24 cellular contexts compared by ENCODE assay signal in the genomic region with DNA sequence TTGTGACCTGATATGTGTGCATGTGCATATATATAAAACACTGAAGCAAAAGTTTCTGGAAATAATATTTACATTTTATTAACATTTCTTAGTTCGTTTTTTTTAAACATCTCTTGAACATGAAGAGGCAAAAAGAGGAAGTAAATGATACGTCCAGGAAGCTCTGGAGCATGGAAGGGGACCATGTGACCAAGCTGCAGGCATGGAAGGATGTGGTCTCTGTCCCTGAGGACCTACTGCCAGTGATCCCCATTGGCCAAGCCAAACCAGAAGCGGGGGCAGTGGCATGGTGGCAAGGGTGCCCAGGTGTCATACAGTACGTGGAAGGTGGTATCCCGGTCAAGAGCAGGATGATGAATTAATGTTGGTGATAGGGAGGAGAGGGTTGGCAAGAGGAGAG.
"Had no signal": no experiment of that assay in that cellular context is flagged by ENCODE, and none has a peak within 500 bp of the region (broad histone marks: within the 10 kb centered on the region; RNA-seq: fewer than 3 reads in every experiment).

No MANE protein-coding gene starts in this region.

- H3K4me3 ChIP-seq: ascending aorta, gastrocnemius medialis, left lung, lower lobe of right lung, transverse colon had no signal

- H3K36me3 Mint-ChIP-seq: activated CD8-positive, alpha-beta memory T cell treated with anti-CD3 and anti-CD28 coated beads, Interleukin-2, amount 10 ng/mL, durations not matched to agents 7 days and 5 days; activated naive CD8-positive, alpha-beta T cell treated with anti-CD3 and anti-CD28 coated beads, Interleukin-2, amount 10 ng/mL, durations not matched to agents 7 days and 5 days; naive thymus-derived CD8-positive, alpha-beta T cell; WTC11 had no signal

- H3K4me1 ChIP-seq: ascending aorta, gastrocnemius medialis, left lung, lower lobe of right lung, transverse colon had no signal

- H3K4me3 Mint-ChIP-seq: activated CD4-positive, alpha-beta T cell treated with anti-CD3 and anti-CD28 coated beads, Interleukin-2, amount 10 ng/mL, durations not matched to agents 7 days and 5 days; activated CD8-positive, alpha-beta memory T cell treated with anti-CD3 and anti-CD28 coated beads, Interleukin-2, amount 10 ng/mL, durations not matched to agents 7 days and 5 days; activated CD8-positive, alpha-beta T cell treated with anti-CD3 and anti-CD28 coated beads, Interleukin-2, amount 10 ng/mL, durations not matched to agents 7 days and 5 days; activated naive CD4-positive, alpha-beta T cell treated with anti-CD3 and anti-CD28 coated beads for 36 hours; activated naive CD8-positive, alpha-beta T cell treated with anti-CD3 and anti-CD28 coated beads, Interleukin-2, amount 10 ng/mL, durations not matched to agents 7 days and 5 days; effector memory CD8-positive, alpha-beta T cell; naive thymus-derived CD8-positive, alpha-beta T cell; WTC11 had no signal

- DNase-seq: activated CD4-positive, alpha-beta T cell treated with anti-CD3 and anti-CD28 coated beads for 1 hour; activated CD4-positive, alpha-beta T cell treated with anti-CD3 and anti-CD28 coated beads, Interleukin-2, amount 10 ng/mL, durations not matched to agents 7 days and 5 days; activated CD8-positive, alpha-beta memory T cell treated with anti-CD3 and anti-CD28 coated beads, Interleukin-2, amount 10 ng/mL, durations not matched to agents 7 days and 5 days; activated CD8-positive, alpha-beta T cell treated with anti-CD3 and anti-CD28 coated beads, Interleukin-2, amount 10 ng/mL, durations not matched to agents 7 days and 5 days; activated effector memory CD4-positive, alpha-beta T cell treated with anti-CD3 and anti-CD28 coated beads, Interleukin-2, amount 50 U/mL, for 16 hours; activated naive CD4-positive, alpha-beta T cell treated with anti-CD3 and anti-CD28 coated beads for 36 hours; activated naive CD8-positive, alpha-beta T cell treated with anti-CD3 and anti-CD28 coated beads, Interleukin-2, amount 10 ng/mL, durations not matched to agents 7 days and 5 days; brain microvascular endothelial cell; cortex of kidney; effector memory CD8-positive, alpha-beta T cell; erythroblast; gastrocnemius medialis; glutamatergic neuron; left lung; lower lobe of right lung; mesenchymal stem cell; naive thymus-derived CD8-positive, alpha-beta T cell; right cardiac atrium; stimulated activated CD4-positive, alpha-beta T cell treated with anti-CD3 and anti-CD28 coated beads, Interleukin-15, amount 100 ng/mL, for 24 hours; stimulated activated CD4-positive, alpha-beta T cell treated with anti-CD3 and anti-CD28 coated beads, Interleukin-2, amount 100 ng/mL, for 24 hours; stimulated activated naive CD4-positive, alpha-beta T cell; transverse colon had no signal

- H3K36me3 ChIP-seq: ascending aorta, brain microvascular endothelial cell, gastrocnemius medialis, left lung, lower lobe of right lung, transverse colon had no signal

- H3K27me3 ChIP-seq: ascending aorta, brain microvascular endothelial cell, gastrocnemius medialis, left lung, transverse colon had no signal

- H3K27ac ChIP-seq: ascending aorta, brain microvascular endothelial cell, gastrocnemius medialis, left lung, lower lobe of right lung, transverse colon had no signal

- H3K4me1 Mint-ChIP-seq: activated CD4-positive, alpha-beta T cell treated with anti-CD3 and anti-CD28 coated beads, Interleukin-2, amount 10 ng/mL, durations not matched to agents 7 days and 5 days; activated CD8-positive, alpha-beta memory T cell treated with anti-CD3 and anti-CD28 coated beads, Interleukin-2, amount 10 ng/mL, durations not matched to agents 7 days and 5 days; activated naive CD8-positive, alpha-beta T cell treated with anti-CD3 and anti-CD28 coated beads, Interleukin-2, amount 10 ng/mL, durations not matched to agents 7 days and 5 days; naive thymus-derived CD8-positive, alpha-beta T cell had no signal

- H3K27ac Mint-ChIP-seq: activated CD4-positive, alpha-beta T cell treated with anti-CD3 and anti-CD28 coated beads, Interleukin-2, amount 10 ng/mL, durations not matched to agents 7 days and 5 days; activated CD8-positive, alpha-beta memory T cell treated with anti-CD3 and anti-CD28 coated beads, Interleukin-2, amount 10 ng/mL, durations not matched to agents 7 days and 5 days; activated CD8-positive, alpha-beta T cell treated with anti-CD3 and anti-CD28 coated beads, Interleukin-2, amount 10 ng/mL, durations not matched to agents 7 days and 5 days; activated naive CD4-positive, alpha-beta T cell treated with anti-CD3 and anti-CD28 coated beads for 36 hours; activated naive CD8-positive, alpha-beta T cell treated with anti-CD3 and anti-CD28 coated beads, Interleukin-2, amount 10 ng/mL, durations not matched to agents 7 days and 5 days; effector memory CD8-positive, alpha-beta T cell; naive thymus-derived CD8-positive, alpha-beta T cell; WTC11 had no signal

- H3K9me3 ChIP-seq: ascending aorta, gastrocnemius medialis, lower lobe of right lung, transverse colon had no signal

- H3K27me3 Mint-ChIP-seq: activated CD4-positive, alpha-beta T cell treated with anti-CD3 and anti-CD28 coated beads, Interleukin-2, amount 10 ng/mL, durations not matched to agents 7 days and 5 days; activated CD8-positive, alpha-beta memory T cell treated with anti-CD3 and anti-CD28 coated beads, Interleukin-2, amount 10 ng/mL, durations not matched to agents 7 days and 5 days; activated naive CD8-positive, alpha-beta T cell treated with anti-CD3 and anti-CD28 coated beads, Interleukin-2, amount 10 ng/mL, durations not matched to agents 7 days and 5 days had no signal
